1 cellular context compared by ENCODE assay signal in genomic region chr14:100150932-100151587, GRCh38.
TF ChIP-seq lines count a peak whose summit lies in the region.

No MANE protein-coding gene starts in this region.

TF ChIP-seq in HEK293, 187 proteins besides CTCF, POLR2A, EP300 and RAD21 (continued from another document):
- no peak for TF ChIP-seq KLF17 (tag by site-specific recombination; IDR thresholded peaks at IDR 0.05)
